Comparison of ENCODE assay signal across 17 cellular contexts in genomic region chr6:121157913-121158312, GRCh38.
A peak's percentile ranks its signal among the peaks of the same experiment; 100 is the strongest.
DNase-seq lines count a peak whose midpoint lies in the region; TF ChIP-seq lines count a peak whose summit lies in the region.
"Had no signal": no experiment of that assay in that cellular context is flagged by ENCODE, and none has a peak within 500 bp of the region (broad histone marks: within the 10 kb centered on the region; RNA-seq: fewer than 3 reads in every experiment).

No MANE protein-coding gene starts in this region.

- intact Hi-C loops in Calu3 (cut with micrococcal nuclease; ENCODE audit: unreplicated experiment): no loop called here
- intact Hi-C loops in activated CD4-positive, alpha-beta memory T cell treated with anti-CD3 and anti-CD28 coated beads for 36 hours (cut with micrococcal nuclease): no loop called here

- H3K9ac ChIP-seq in GM23248: no peak overlapping the region

- no peaks in the 10 kb centered on the region for H3K9me3 ChIP-seq in GM23248 (ENCODE audit: low read depth)

- POLR2A ChIA-PET in activated CD4-positive, alpha-beta memory T cell treated with anti-CD3 and anti-CD28 coated beads for 36 hours (lab: Charles Lee): no interaction called here

- DNase-seq in GM23248: peak; percentile 32
- peak; percentile 10 for DNase-seq in astrocyte of the spinal cord (ENCODE audit: low read depth, low spot score)
- peak; percentile 18 for DNase-seq in fibroblast of pulmonary artery (ENCODE audit: low read depth)
- peak; percentile 16 for DNase-seq in stromal cell of bone marrow (ENCODE audit: low read depth)
- no peak for DNase-seq in activated CD8-positive, alpha-beta memory T cell treated with anti-CD3 and anti-CD28 coated beads, Interleukin-2, amount 50 U/mL, for 48 hours
- DNase-seq in Calu3: no peak
- DNase-seq in activated CD4-positive, alpha-beta memory T cell treated with anti-CD3 and anti-CD28 coated beads for 36 hours: no peak
- DNase-seq in activated CD8-positive, alpha-beta memory T cell treated with anti-CD3 and anti-CD28 coated beads for 24 hours: no peak
- DNase-seq: DMS79, GF-D8, H7, MG63, NCI-H1092, NCI-H187, NCI-H69, SHP77 treated with DMSO at 0.1 percent for 48 hours had no signal

- no peak for TF ChIP-seq CTCF in astrocyte of the spinal cord (IDR thresholded peaks at IDR 0.05; ENCODE audit: low read depth, low read length)
- TF ChIP-seq CTCF in fibroblast of pulmonary artery (IDR thresholded peaks at IDR 0.05; ENCODE audit: low read length, missing control alignments): no peak
- TF ChIP-seq CTCF in Calu3 (IDR thresholded peaks at IDR 0.05; ENCODE audit: unreplicated experiment): no peak

- H3K4me1 ChIP-seq in GM23248 (ENCODE audit: insufficient read depth): peaks cover 18% of the 10 kb centered on the region

- peak overlapping the region; percentile 28 for H3K4me2 ChIP-seq in GM23248 (ENCODE audit: unreplicated experiment)

- peaks cover 7% of the 10 kb centered on the region; the same call in 1 of the 2 replicates for H3K9me2 ChIP-seq in GM23248 (ENCODE audit: insufficient read depth)

- 79 to 83% methylated on average over 1 of the region's 1 CpG for WGBS in GM23248 (ENCODE audit: low coverage in 1 of 2, low lambda C conversion rate in 2 of 2, missing lambda C conversion rate in 2 of 2), 2 experiments

- H3K36me3 Mint-ChIP-seq in Calu3 (ENCODE audit: insufficient read depth, unreplicated experiment): no peaks in the 10 kb centered on the region
- H3K36me3 Mint-ChIP-seq in activated CD4-positive, alpha-beta memory T cell treated with anti-CD3 and anti-CD28 coated beads for 36 hours: peaks cover 75% of the 10 kb centered on the region

- CTCF ChIA-PET in Calu3 (lab: Charles Lee): no interaction called here
- CTCF ChIA-PET in activated CD4-positive, alpha-beta memory T cell treated with anti-CD3 and anti-CD28 coated beads for 36 hours (lab: Charles Lee): no interaction called here

- no peak overlapping the region for H3K4me3 Mint-ChIP-seq in Calu3 (ENCODE audit: low read depth, unreplicated experiment)
- H3K4me3 Mint-ChIP-seq in activated CD4-positive, alpha-beta memory T cell treated with anti-CD3 and anti-CD28 coated beads for 36 hours: no peak overlapping the region
- H3K4me3 Mint-ChIP-seq: CD4-positive, alpha-beta memory T cell had no signal

- H3K4me3 ChIP-seq in GM23248 (no peak overlapping the region), astrocyte of the spinal cord (ENCODE audit: low read depth, low read length) (no peak overlapping the region), fibroblast of pulmonary artery (replicated peaks; ENCODE audit: low read depth, low read length) (no peak overlapping the region)
- H3K4me3 ChIP-seq: MG63 had no signal

- no peaks in the 10 kb centered on the region for H3K27me3 Mint-ChIP-seq in Calu3 (ENCODE audit: unreplicated experiment)
- no peaks in the 10 kb centered on the region for H3K27me3 Mint-ChIP-seq in activated CD4-positive, alpha-beta memory T cell treated with anti-CD3 and anti-CD28 coated beads for 36 hours
- H3K27me3 Mint-ChIP-seq: CD4-positive, alpha-beta memory T cell had no signal

- in situ Hi-C loops in GM23248 (cut with MboI) (no loop called here), astrocyte of the spinal cord (cut with HindIII; ENCODE audit: low sequenced_read_pairs) (no loop called here)

- no peak overlapping the region for H3K27ac ChIP-seq in GM23248

- no peaks in the 10 kb centered on the region for H4K20me1 ChIP-seq in GM23248 (ENCODE audit: insufficient read depth)

- peaks cover 2% of the 10 kb centered on the region; the same call in 1 of the 2 replicates for H3K36me3 ChIP-seq in GM23248 (ENCODE audit: low read depth)

- H3F3A ChIP-seq in GM23248 (ENCODE audit: insufficient read depth): peaks cover 7% of the 10 kb centered on the region; the same call in 1 of the 2 replicates

- no peaks in the 10 kb centered on the region for H3K27me3 ChIP-seq in GM23248 (replicated peaks; ENCODE audit: insufficient read depth)
- H3K27me3 ChIP-seq: MG63 had no signal

- no peaks in the 10 kb centered on the region for H3K79me2 ChIP-seq in GM23248 (ENCODE audit: insufficient read depth)

- H3K27ac Mint-ChIP-seq in Calu3 (ENCODE audit: unreplicated experiment): no peak overlapping the region
- no peak overlapping the region for H3K27ac Mint-ChIP-seq in activated CD4-positive, alpha-beta memory T cell treated with anti-CD3 and anti-CD28 coated beads for 36 hours
- H3K27ac Mint-ChIP-seq: CD4-positive, alpha-beta memory T cell had no signal

- no peaks in the 10 kb centered on the region for H3K4me1 Mint-ChIP-seq in Calu3 (ENCODE audit: low read depth, unreplicated experiment)
- no peaks in the 10 kb centered on the region for H3K4me1 Mint-ChIP-seq in activated CD4-positive, alpha-beta memory T cell treated with anti-CD3 and anti-CD28 coated beads for 36 hours (ENCODE audit: low read depth)
- H3K4me1 Mint-ChIP-seq: CD4-positive, alpha-beta memory T cell had no signal

- H2AFZ ChIP-seq in GM23248: no peak overlapping the region

- H3K9me3 Mint-ChIP-seq in Calu3 (ENCODE audit: low read depth, unreplicated experiment): no peaks in the 10 kb centered on the region
- peaks cover 21% of the 10 kb centered on the region for H3K9me3 Mint-ChIP-seq in activated CD4-positive, alpha-beta memory T cell treated with anti-CD3 and anti-CD28 coated beads for 36 hours

- BruUV-seq in Calu3 (replicated peaks; lab: Mats Ljungman, UMichigan): no TSS peak

Comparison
In these comparisons a context has a peak if more than half of its experiments do, and no peak if none do; other contexts are left out.
1. DNase-seq: peak in GM23248 (single experiment), astrocyte of the spinal cord (single experiment), fibroblast of pulmonary artery (single experiment) and stromal cell of bone marrow (single experiment); none in activated CD8-positive, alpha-beta memory T cell treated with anti-CD3 and anti-CD28 coated beads, Interleukin-2, amount 50 U/mL, for 48 hours (single experiment), Calu3 (single experiment), activated CD4-positive, alpha-beta memory T cell treated with anti-CD3 and anti-CD28 coated beads for 36 hours (single experiment) and activated CD8-positive, alpha-beta memory T cell treated with anti-CD3 and anti-CD28 coated beads for 24 hours (single experiment).